ENCODE assay signal across 19 cellular contexts in the genomic region with DNA sequence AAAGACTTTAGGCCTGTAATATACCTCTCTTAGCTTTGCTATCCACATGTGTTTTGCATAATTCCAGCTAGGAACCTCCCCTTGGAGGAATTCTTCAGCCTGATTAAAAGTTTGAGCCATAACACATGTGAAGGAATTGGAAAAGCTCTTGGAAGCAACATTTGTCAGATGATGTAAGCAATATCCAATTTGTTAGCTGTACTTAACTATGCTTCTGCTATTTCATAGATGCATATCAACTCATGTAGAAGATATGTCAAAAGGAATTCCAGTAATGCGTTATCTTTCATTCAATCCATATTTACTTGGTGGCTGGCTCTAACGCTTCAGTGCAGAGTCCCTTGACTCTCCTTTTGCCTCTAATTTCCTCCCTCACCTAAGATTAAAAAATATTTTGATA. TPM values are rescaled to one million over a fixed set of nuclear protein-coding genes. Genes with fewer than 3 reads are reported as not detected.
DNase-seq lines count a peak whose midpoint lies in the region; ATAC-seq, FAIRE-seq and TF ChIP-seq lines count a peak whose summit lies in the region.
"Had no signal": no experiment of that assay in that cellular context is flagged by ENCODE, and none has a peak within 500 bp of the region (broad histone marks: within the 10 kb centered on the region; RNA-seq: fewer than 3 reads in every experiment).

No MANE protein-coding gene starts in this region.

- no peak overlapping the region for H3K9ac ChIP-seq in IMR-90 (ENCODE audit: low read depth, low read length)
- no peak overlapping the region for H3K9ac ChIP-seq in keratinocyte (ENCODE audit: control insufficient read depth, extremely low read depth, insufficient read depth, low read length)

- H2AK5ac ChIP-seq in IMR-90 (ENCODE audit: low read depth, low read length) = no peak overlapping the region

- TF ChIP-seq CTCF in IMR-90 (conservative IDR thresholded peaks at IDR 0.05; ENCODE audit: low read depth, low read length) = no peak
- TF ChIP-seq CTCF in astrocyte of the spinal cord (IDR thresholded peaks at IDR 0.05; ENCODE audit: low read depth, low read length) = no peak
- no peak for TF ChIP-seq CTCF in keratinocyte (optimal IDR thresholded peaks at IDR 0.05 in 1 of 3, IDR thresholded peaks at IDR 0.05 in 1 of 3, conservative IDR thresholded peaks at IDR 0.05 in 1 of 3; ENCODE audit: extremely low read depth in 1 of 3, insufficient read depth in 2 of 3, low read length in 3 of 3)

- peak; percentile 66 for ATAC-seq in IMR-90 (ENCODE audit: low read depth)
- no peak for ATAC-seq in GM19463 (IDR thresholded peaks at IDR 0.05; ENCODE audit: unreplicated experiment)
- ATAC-seq in GM18505 (IDR thresholded peaks at IDR 0.05; ENCODE audit: unreplicated experiment) = no peak
- ATAC-seq: stimulated activated naive B cell treated with anti-CD40 and anti-IgM and Interleukin-4, amounts not matched to agents 10 μg/mL and 1 μg/mL and 100 μg/mL, for 72 hours had no signal

- H3K4ac ChIP-seq in IMR-90 (ENCODE audit: low read depth, low read length) = no peak overlapping the region

- POLR2A ChIA-PET in IMR-90 (lab: Charles Lee; ENCODE audit: unreplicated experiment) = no interaction called here

- peak; percentile 42 for DNase-seq in AG08396 (ENCODE audit: low spot score)
- DNase-seq in IMR-90 = peak; percentile 83
- DNase-seq in astrocyte of the spinal cord (ENCODE audit: low read depth, low spot score) = peak; percentile 47
- no peak for DNase-seq in keratinocyte (ENCODE audit: low read depth, low spot score)
- no peak for DNase-seq in superior temporal gyrus (ENCODE audit: extremely low spot score)
- no peak for DNase-seq in globus pallidus (ENCODE audit: low spot score)
- DNase-seq: activated naive CD4-positive, alpha-beta T cell treated with anti-CD3 and anti-CD28 coated beads for 36 hours; esophagus squamous epithelium; immature natural killer cell; NCI-H1417 treated with DMSO at 0.1 percent for 48 hours; NCI-H526 treated with DMSO at 0.1 percent for 48 hours; Right ventricle myocardium superior; stimulated activated CD4-positive, alpha-beta T cell treated with anti-CD3 and anti-CD28 coated beads, Interleukin-4, amount 100 ng/mL, for 4 hours; stimulated activated naive B cell treated with anti-CD40 and anti-IgM and Interleukin-4, amounts not matched to agents 10 μg/mL and 1 μg/mL and 100 μg/mL, for 72 hours had no signal

- no peak for FAIRE-seq in keratinocyte (lab: Jason Lieb, UNC)
- FAIRE-seq: G401.6 had no signal

- no peaks in the 10 kb centered on the region for H3K9me3 ChIP-seq in IMR-90 (ENCODE audit: control insufficient read depth, insufficient read depth, low read length)
- no peaks in the 10 kb centered on the region for H3K9me3 ChIP-seq in keratinocyte (ENCODE audit: control insufficient read depth, low read depth, low read length)
- H3K9me3 ChIP-seq: esophagus squamous epithelium, right atrium auricular region had no signal

- no peak overlapping the region for H2BK15ac ChIP-seq in IMR-90 (ENCODE audit: low read depth, low read length)

- dilution Hi-C loops in IMR-90 (cut with HindIII; ENCODE audit: low sequenced_read_pairs, unreplicated experiment) = no loop called here
- dilution Hi-C loops in keratinocyte (cut with MboI; ENCODE audit: extremely low pct_ligation_motif_present, low sequenced_read_pairs) = no loop called here

- H3K9me1 ChIP-seq in IMR-90 (ENCODE audit: insufficient read depth, low read length) (peaks cover 11% of the 10 kb centered on the region; the same call in 1 of the 2 replicates), keratinocyte (ENCODE audit: control insufficient read depth, extremely low read depth, insufficient read depth, low read length) (no peaks in the 10 kb centered on the region)

- H4K5ac ChIP-seq in IMR-90 (ENCODE audit: low read depth, low read length) = no peak overlapping the region

- H3K79me2 ChIP-seq in keratinocyte (ENCODE audit: control insufficient read depth, insufficient read depth, low read length) = peaks cover 56% of the 10 kb centered on the region

- no TSS peak for BruUV-seq in IMR-90 (replicated peaks; lab: Mats Ljungman, UMichigan)

- H2BK120ac ChIP-seq in IMR-90 (ENCODE audit: low read depth, low read length) = no peak overlapping the region

- H4K8ac ChIP-seq in IMR-90 (ENCODE audit: low read depth in 2 of 2, low read length in 2 of 2) = no peak overlapping the region

- no peak overlapping the region for H3K4me2 ChIP-seq in IMR-90 (ENCODE audit: low read depth, low read length)
- peak overlapping the region; percentile 38 for H3K4me2 ChIP-seq in keratinocyte (ENCODE audit: control insufficient read depth, extremely low read depth, insufficient read depth, low read depth, low read length)

- H2AK9ac ChIP-seq in IMR-90 (replicated peaks; ENCODE audit: low read depth, low read length, poor library complexity) = no peak overlapping the region

- TF ChIP-seq RAD21 in IMR-90 (IDR thresholded peaks at IDR 0.05; ENCODE audit: low read length) = no peak

- no peak overlapping the region for H2BK20ac ChIP-seq in IMR-90 (ENCODE audit: low read depth, low read length)

- H3K4me3 ChIP-seq in IMR-90 (ENCODE audit: insufficient read depth, low read depth, low read length) (no peak overlapping the region), astrocyte of the spinal cord (ENCODE audit: low read depth, low read length) (no peak overlapping the region), keratinocyte (ENCODE audit: control insufficient read depth in 2 of 3, extremely low read depth in 1 of 3, insufficient read depth in 2 of 3, low read depth in 1 of 3, low read length in 3 of 3) (no peak overlapping the region)
- H3K4me3 ChIP-seq: esophagus squamous epithelium, right atrium auricular region had no signal

- no peak overlapping the region for H2AFZ ChIP-seq in IMR-90 (replicated peaks; ENCODE audit: low read length, poor library complexity)
- H2AFZ ChIP-seq in keratinocyte (ENCODE audit: control insufficient read depth, low read length) = no peak overlapping the region

- H3K27me3 ChIP-seq in IMR-90 (ENCODE audit: control insufficient read depth, insufficient read depth, low read length) (no peaks in the 10 kb centered on the region), keratinocyte (ENCODE audit: control insufficient read depth, extremely low read depth, insufficient read depth, low read length) (no peaks in the 10 kb centered on the region)
- H3K27me3 ChIP-seq: esophagus squamous epithelium, right atrium auricular region had no signal

- no peak overlapping the region for H3K27ac ChIP-seq in IMR-90 (ENCODE audit: insufficient read depth, low read length)
- H3K27ac ChIP-seq in keratinocyte (ENCODE audit: control insufficient read depth, insufficient read depth, low read length) = no peak overlapping the region
- H3K27ac ChIP-seq: esophagus squamous epithelium, right atrium auricular region had no signal

- H3K56ac ChIP-seq in IMR-90 (ENCODE audit: extremely low read depth, insufficient read depth, low read length) = no peak overlapping the region

- H3K23ac ChIP-seq in IMR-90 (ENCODE audit: low read depth, low read length) = no peak overlapping the region

- H3K14ac ChIP-seq in IMR-90 (replicated peaks; ENCODE audit: low read depth, low read length) = no peak overlapping the region

- intact Hi-C loops in IMR-90 (cut with micrococcal nuclease) = no loop called here

- CTCF ChIA-PET in IMR-90 (lab: Yijun Ruan, JAX) = no interaction called here

- H3K18ac ChIP-seq in IMR-90 (ENCODE audit: low read depth, low read length) = no peak overlapping the region

- H4K20me1 ChIP-seq in IMR-90 (ENCODE audit: insufficient read depth, low read length) (0 out of 2 replicates have a peak, but pooled peaks cover 4% of the 10 kb centered on the region), keratinocyte (ENCODE audit: control insufficient read depth, extremely low read depth, insufficient read depth, low read length) (no peaks in the 10 kb centered on the region)

- no peak overlapping the region for H2BK5ac ChIP-seq in IMR-90 (ENCODE audit: low read depth, low read length, poor library complexity, severe bottlenecking)

- no peak for TF ChIP-seq POLR2A in IMR-90 (IDR thresholded peaks at IDR 0.05; ENCODE audit: low read depth, low read length)
- TF ChIP-seq POLR2A in GM18505 (IDR thresholded peaks at IDR 0.05; ENCODE audit: borderline replicate concordance, extremely low read depth, insufficient read depth, insufficient read length) = no peak

- H3K36me3 ChIP-seq in IMR-90 (ENCODE audit: control insufficient read depth, insufficient read depth, low read length) = no peaks in the 10 kb centered on the region
- H3K36me3 ChIP-seq in keratinocyte (ENCODE audit: control insufficient read depth in 2 of 2, extremely low read depth in 1 of 2, insufficient read depth in 2 of 2, low read length in 2 of 2) = peaks cover 0 to 4% of the 10 kb centered on the region in 2 experiments
- H3K36me3 ChIP-seq: right atrium auricular region had no signal

- peaks cover 32 to 57% of the 10 kb centered on the region in 2 experiments for H3K79me1 ChIP-seq in IMR-90 (ENCODE audit: low read depth in 1 of 2, low read length in 2 of 2)

- no peak overlapping the region for H4K91ac ChIP-seq in IMR-90 (ENCODE audit: insufficient read depth, low read depth, low read length)

- WGBS in IMR-90 (ENCODE audit: extremely low coverage in 2 of 2, insufficient read length in 1 of 2), 2 experiments = no CpG with 5 or more reads among the region's 2 CpGs

- in situ Hi-C loops in IMR-90 (cut with MboI; ENCODE audit: low sequenced_read_pairs) (no loop called here), astrocyte of the spinal cord (cut with HindIII; ENCODE audit: low sequenced_read_pairs) (no loop called here)

- H3K4me1 ChIP-seq in IMR-90 (ENCODE audit: control insufficient read depth, insufficient read depth, low read length) (peaks cover 22% of the 10 kb centered on the region), keratinocyte (ENCODE audit: control insufficient read depth, extremely low read depth, insufficient read depth, low read length) (peaks cover 44% of the 10 kb centered on the region)

RNA-seq across cellular contexts. Expression of gene PKP4, which starts 46.2 kb away (rescaled TPM):
- total RNA-seq in IMR-90 (2012; rRNA removed) = 37.5 and 37.8 TPM in 2 replicates
- polyA plus RNA-seq in IMR-90 (2012; rRNA removed) = 18.6 and 20.1 TPM in 2 replicates
- polyA plus RNA-seq in IMR-90 (2012; cell fraction: cytosol; rRNA removed) = 7.9 and 9.2 TPM in 2 replicates
- 33.8 and 61.9 TPM in 2 replicates for polyA plus RNA-seq in IMR-90 (2012; cell fraction: nucleus; rRNA removed; ENCODE audit: low replicate concordance)
- polyA plus RNA-seq in keratinocyte = 31.1 to 43.8 TPM (median 39.0 TPM) in 3 replicates
- polyA plus RNA-seq in keratinocyte (2011; ENCODE audit: low read depth) = 49.2 TPM
- polyA plus RNA-seq in keratinocyte (2011; cell fraction: cytosol; rRNA removed) = 23.4 and 41.6 TPM in 2 replicates
- 66.4 and 70.5 TPM in 2 replicates for polyA plus RNA-seq in keratinocyte (2011; cell fraction: nucleus; rRNA removed)
- polyA plus RNA-seq in keratinocyte (2012; ENCODE audit: low replicate concordance) = 27.0 and 31.2 TPM in 2 replicates
- 58.2 to 101 TPM (median 94.1 TPM) in 3 replicates for polyA minus RNA-seq in keratinocyte
- polyA minus RNA-seq in keratinocyte (2011; cell fraction: cytosol; rRNA and poly(A)+ RNA removed) = 47.8 TPM
- 53.1 and 83.2 TPM in 2 replicates for polyA minus RNA-seq in keratinocyte (2011; cell fraction: nucleus; rRNA and poly(A)+ RNA removed)

RNA-seq across cellular contexts. Expression of gene CCDC148, which starts 46.4 kb away (rescaled TPM):
- 0.18 and 0.56 TPM in 2 replicates for total RNA-seq in IMR-90 (2012; rRNA removed)
- 0.17 and 0.31 TPM in 2 replicates for polyA plus RNA-seq in IMR-90 (2012; rRNA removed)
- 0.04 TPM in 1 of 2 replicates, not detected in the other for polyA plus RNA-seq in IMR-90 (2012; cell fraction: cytosol; rRNA removed)
- polyA plus RNA-seq in IMR-90 (2012; cell fraction: nucleus; rRNA removed; ENCODE audit: low replicate concordance) = 0.08 and 0.62 TPM in 2 replicates
- polyA plus RNA-seq in keratinocyte = 0.13 to 0.39 TPM (median 0.14 TPM) in 3 replicates
- 0.46 TPM for polyA plus RNA-seq in keratinocyte (2011; ENCODE audit: low read depth)
- 0.21 and 0.39 TPM in 2 replicates for polyA plus RNA-seq in keratinocyte (2011; cell fraction: cytosol; rRNA removed)
- 0.28 and 0.29 TPM in 2 replicates for polyA plus RNA-seq in keratinocyte (2011; cell fraction: nucleus; rRNA removed)
- polyA plus RNA-seq in keratinocyte (2012; ENCODE audit: low replicate concordance) = 0.06 and 0.29 TPM in 2 replicates
- polyA minus RNA-seq in keratinocyte = 0.58 to 1.1 TPM in 2 of 3 replicates, not detected in the other
- not detected for polyA minus RNA-seq in keratinocyte (2011; cell fraction: cytosol; rRNA and poly(A)+ RNA removed)
- 0.85 and 1.3 TPM in 2 replicates for polyA minus RNA-seq in keratinocyte (2011; cell fraction: nucleus; rRNA and poly(A)+ RNA removed)
- total RNA-seq: activated naive CD4-positive, alpha-beta T cell treated with anti-CD3 and anti-CD28 coated beads for 36 hours had no signal
- polyA plus RNA-seq: CD14-positive monocyte, immature natural killer cell had no signal

Comparison
In these comparisons a context has a peak if more than half of its experiments do, and no peak if none do; other contexts are left out.
1. DNase-seq: peak in AG08396 (single experiment), IMR-90 (single experiment) and astrocyte of the spinal cord (single experiment); none in keratinocyte (single experiment), superior temporal gyrus (single experiment) and globus pallidus (single experiment).